ENCODE assay signal across 14 cellular contexts in genomic region chr21:28675265-28676041, GRCh38.
DNase-seq lines count a peak whose midpoint lies in the region; ATAC-seq and TF ChIP-seq lines count a peak whose summit lies in the region.
"Had no signal": no experiment of that assay in that cellular context is flagged by ENCODE, and none has a peak within 500 bp of the region (broad histone marks: within the 10 kb centered on the region; RNA-seq: fewer than 3 reads in every experiment).

No MANE protein-coding gene starts in this region.

- no peak overlapping the region for H3K4me3 ChIP-seq in left ventricle myocardium inferior
- H3K4me3 ChIP-seq in left lung, result no peak overlapping the region

- TF ChIP-seq CTCF in left ventricle myocardium inferior (IDR thresholded peaks at IDR 0.05; ENCODE audit: borderline replicate concordance), result no peak
- TF ChIP-seq CTCF in left lung (IDR thresholded peaks at IDR 0.05), result no peak

- peaks cover 28% of the 10 kb centered on the region for H3K4me1 ChIP-seq in left ventricle myocardium inferior
- no peaks in the 10 kb centered on the region for H3K4me1 ChIP-seq in left lung

- ATAC-seq in left lobe of liver, result no peak
- ATAC-seq in left lung, result no peak
- ATAC-seq: stimulated activated naive CD8-positive, alpha-beta T cell treated with anti-CD3 and anti-CD28 coated beads, Interleukin-15, Interleukin-2, amounts not matched to agents 100 U/mL and 50 U/mL, for 24 hours had no signal

- H3K27ac ChIP-seq in left ventricle myocardium inferior (replicated peaks) (peak overlapping the region; percentile 45), left lung (peak overlapping the region in 1 of 2 donors; percentile 29)
- H3K27ac ChIP-seq: HL-60, WERI-Rb-1 had no signal

- DNase-seq in HCEC 1CT (peak; percentile 58), dermis blood vessel endothelial cell (peak; percentile 29), left ventricle myocardium inferior (no peak), stromal cell of bone marrow (ENCODE audit: low read depth) (peak; percentile 61), anterior cingulate cortex (lab: John Stamatoyannopoulos, UW) (no peak), left lobe of liver (ENCODE audit: low spot score) (no peak), left lung (no peak)
- DNase-seq in stimulated activated CD4-positive, alpha-beta T cell treated with anti-CD3 and anti-CD28 coated beads, Interleukin-4, amount 100 ng/mL, for 4 hours, result no peak
- DNase-seq: activated naive CD8-positive, alpha-beta T cell treated with anti-CD3 and anti-CD28 coated beads, Interleukin-2, amount 10 ng/mL, durations not matched to agents 7 days and 5 days; C1 segment of cervical spinal cord; NCI-H2171 treated with DMSO at 0.1 percent for 48 hours; stimulated activated naive CD8-positive, alpha-beta T cell treated with anti-CD3 and anti-CD28 coated beads, Interleukin-15, Interleukin-2, amounts not matched to agents 100 U/mL and 50 U/mL, for 24 hours; WERI-Rb-1 had no signal

- H3K27me3 ChIP-seq in left ventricle myocardium inferior (ENCODE audit: low read depth) (no peaks in the 10 kb centered on the region), left lung (no peaks in the 10 kb centered on the region)

- H3K36me3 ChIP-seq in left ventricle myocardium inferior (no peaks in the 10 kb centered on the region), left lung (no peaks in the 10 kb centered on the region)
- H3K36me3 ChIP-seq: WERI-Rb-1 had no signal

- intact Hi-C loops in left ventricle myocardium inferior (cut with micrococcal nuclease), result no loop called here
- intact Hi-C loops in left lung (cut with DNase I), result no loop called here

- H3K9me3 ChIP-seq in left ventricle myocardium inferior (replicated peaks) (peaks cover 10% of the 10 kb centered on the region), left lung (peaks cover 0 to 5% of the 10 kb centered on the region in 2 donors)

Comparison
In these comparisons a context has a peak if more than half of its experiments do, and no peak if none do; other contexts are left out.
1. DNase-seq: peak in HCEC 1CT (single experiment), dermis blood vessel endothelial cell (single experiment) and stromal cell of bone marrow (single experiment); none in left ventricle myocardium inferior (single experiment), anterior cingulate cortex (0 of 58), left lobe of liver (single experiment), left lung (0 of 2) and stimulated activated CD4-positive, alpha-beta T cell treated with anti-CD3 and anti-CD28 coated beads, Interleukin-4, amount 100 ng/mL, for 4 hours (0 of 2).